9 cellular contexts compared by ENCODE assay signal in genomic region chr10:62610649-62611229, GRCh38.
DNase-seq lines count a peak whose midpoint lies in the region; ATAC-seq, FAIRE-seq and TF ChIP-seq lines count a peak whose summit lies in the region.
"Had no signal": no experiment of that assay in that cellular context is flagged by ENCODE, and none has a peak within 500 bp of the region (broad histone marks: within the 10 kb centered on the region; RNA-seq: fewer than 3 reads in every experiment).

No MANE protein-coding gene starts in this region.

- CTCF ChIA-PET in K562 (lab: Yijun Ruan, JAX; ENCODE audit: low intra/inter-chr PET ratio): no interaction called here

- peak; percentile 62 for DNase-seq in ELR (ENCODE audit: low read depth)
- peak; percentile 52 for DNase-seq in T-helper 9 cell
- DNase-seq in K562 (ENCODE audit: extremely low read depth in 1 of 4, low spot score in 3 of 4): peak; percentile 56 to 67 (median 59)
- peak; percentile 74 for DNase-seq in stimulated activated CD4-positive, alpha-beta T cell treated with anti-CD3 and anti-CD28 coated beads, Interleukin-4, amount 100 ng/mL, for 1 hour

- BruUV-seq in K562 (replicated peaks; lab: Mats Ljungman, UMichigan): no TSS peak

- H3K79me2 ChIP-seq in KMS-11 (ENCODE audit: insufficient read depth, low read depth): no peaks in the 10 kb centered on the region
- H3K79me2 ChIP-seq in K562 (ENCODE audit: control insufficient read depth, insufficient read depth, low read length): no peaks in the 10 kb centered on the region

- no peaks in the 10 kb centered on the region for H4K20me1 ChIP-seq in KMS-11 (ENCODE audit: insufficient read depth)
- H4K20me1 ChIP-seq in K562 (replicated peaks; ENCODE audit: control insufficient read depth, insufficient read depth, low read length): no peaks in the 10 kb centered on the region

- H3K36me3 ChIP-seq in KMS-11 (ENCODE audit: insufficient read depth) (no peaks in the 10 kb centered on the region), K562 (ENCODE audit: control insufficient read depth, insufficient read depth, low read length) (no peaks in the 10 kb centered on the region)

- TF ChIP-seq POLR2A in K562 (conservative IDR thresholded peaks at IDR 0.05): no peak

- H3K9ac ChIP-seq in KMS-11: no peak overlapping the region
- H3K9ac ChIP-seq in K562 (ENCODE audit: insufficient read depth in 1 of 2, low read depth in 2 of 2, low read length in 2 of 2): no peak overlapping the region

- H3K4me1 ChIP-seq in KMS-11 (ENCODE audit: low read depth, poor library complexity, severe bottlenecking) (no peaks in the 10 kb centered on the region), K562 (replicated peaks in 1 of 2; ENCODE audit: control insufficient read depth in 2 of 2, insufficient read depth in 2 of 2, low read length in 2 of 2) (no peaks in the 10 kb centered on the region)

- no peak overlapping the region for H3K4me3 ChIP-seq in KMS-11 (IDR thresholded peaks at IDR 0.05; ENCODE audit: insufficient read depth, low read depth, low read length)
- H3K4me3 ChIP-seq in K562: no peak overlapping the region

- ATAC-seq in GM21717 (IDR thresholded peaks at IDR 0.05; ENCODE audit: unreplicated experiment): peak; percentile 89
- ATAC-seq in K562: peak; percentile 93
- no peak for ATAC-seq in HG02970 (IDR thresholded peaks at IDR 0.05; ENCODE audit: low FRiP score, unreplicated experiment)

- H3K9me3 ChIP-seq in K562 (replicated peaks; ENCODE audit: control insufficient read depth, insufficient read depth, low read depth, low read length): no peaks in the 10 kb centered on the region

- in situ Hi-C loops in K562 (cut with MboI): loop anchor here (10.0 kb wide), 1 partner anchor 544 kb away; no protein-coding TSS in a partner anchor

- no peak for TF ChIP-seq EP300 in K562 (IDR thresholded peaks at IDR 0.05; ENCODE audit: low read length)

- intact Hi-C loops in K562 (cut with micrococcal nuclease): loop anchor here (5.0 kb wide), 3 partner anchors 207 to 547 kb away; partner anchors contain the start of gene EGR2

- 2% methylated on average over 7 of the region's 7 CpGs for WGBS in K562 (ENCODE audit: insufficient coverage, low coverage, missing lambda C conversion rate)

- H2AFZ ChIP-seq in KMS-11 (ENCODE audit: low read depth): no peak overlapping the region
- no peak overlapping the region for H2AFZ ChIP-seq in K562 (ENCODE audit: low read depth, low read length)

- no peaks in the 10 kb centered on the region for H3K9me1 ChIP-seq in K562 (ENCODE audit: control insufficient read depth, insufficient read depth, low read length)

- POLR2A ChIA-PET in K562 (lab: Yijun Ruan, JAX): interaction anchor here (0.6 to 0.8 kb wide), 2 partner anchors 290 to 535 kb away, joined by 3 read pairs; no protein-coding TSS in a partner anchor

- no peak overlapping the region for H3K27ac ChIP-seq in KMS-11
- no peak overlapping the region for H3K27ac ChIP-seq in K562 (ENCODE audit: extremely low read depth, low read depth, low read length)
- H3K27ac ChIP-seq: epithelial cell of prostate had no signal

- H3K4me2 ChIP-seq in KMS-11: no peak overlapping the region
- H3K4me2 ChIP-seq in K562 (ENCODE audit: insufficient read depth, low read length): no peak overlapping the region

- FAIRE-seq in K562 (lab: Jason Lieb, UNC): peak; percentile 85
- FAIRE-seq in islet of Langerhans (lab: Jason Lieb, UNC): peak; percentile 9

- peak; percentile 89 for TF ChIP-seq CTCF in KMS-11 (conservative IDR thresholded peaks at IDR 0.05; ENCODE audit: low read depth, low read length)
- TF ChIP-seq CTCF in K562 (IDR thresholded peaks at IDR 0.05 in 2 of 3, conservative IDR thresholded peaks at IDR 0.05 in 1 of 3; ENCODE audit: insufficient read depth in 2 of 3, low read depth in 1 of 3, low read length in 3 of 3): peak; percentile 71 to 82 (median 80)

- peak; percentile 65 to 75 for TF ChIP-seq RAD21 in K562 (CRISPR knock-in tag; conservative IDR thresholded peaks at IDR 0.05 in 1 of 2, IDR thresholded peaks at IDR 0.05 in 1 of 2)

- H3K27me3 ChIP-seq in KMS-11 (ENCODE audit: insufficient read depth, low read depth) (no peaks in the 10 kb centered on the region), K562 (ENCODE audit: control insufficient read depth in 2 of 2, insufficient read depth in 2 of 2, low read length in 2 of 2) (no peaks in the 10 kb centered on the region)

TF ChIP-seq in K562, 482 proteins besides CTCF, POLR2A, EP300 and RAD21:
- TF ChIP-seq TAF9B (IDR thresholded peaks at IDR 0.05; ENCODE audit: partially characterized antibody): no peak
- peak; percentile 55 for TF ChIP-seq DEAF1 (CRISPR knock-in tag; IDR thresholded peaks at IDR 0.05)
- TF ChIP-seq SMC3 (conservative IDR thresholded peaks at IDR 0.05; ENCODE audit: insufficient read depth, low read depth, low read length): peak; percentile 48; the same call in 1 of the 2 replicates
- TF ChIP-seq SMAD2 (IDR thresholded peaks at IDR 0.05; ENCODE audit: low read depth, low read length): no peak
- no peak for TF ChIP-seq TEAD4 (IDR thresholded peaks at IDR 0.05; ENCODE audit: low read length)
- no peak for TF ChIP-seq TEAD4 (CRISPR knock-in tag; IDR thresholded peaks at IDR 0.05; ENCODE audit: borderline replicate concordance)
- peak in 1 of 3 experiments; percentile 18 for TF ChIP-seq YY1 (IDR thresholded peaks at IDR 0.05; ENCODE audit: borderline replicate concordance in 1 of 3, control insufficient read depth in 1 of 3, extremely low read depth in 1 of 3, insufficient read depth in 3 of 3, insufficient read length in 1 of 3, insufficient replicate concordance in 2 of 3, low read depth in 1 of 3, low read length in 2 of 3)
- TF ChIP-seq MITF (IDR thresholded peaks at IDR 0.05): no peak
